Comparison of ENCODE assay signal across 27 cellular contexts in genomic region chr9:6307551-6308096, GRCh38. TPM values are rescaled to one million over a fixed set of nuclear protein-coding genes. Genes with fewer than 3 reads are reported as not detected.
DNase-seq lines count a peak whose midpoint lies in the region; FAIRE-seq and TF ChIP-seq lines count a peak whose summit lies in the region.
"Had no signal": no experiment of that assay in that cellular context is flagged by ENCODE, and none has a peak within 500 bp of the region (broad histone marks: within the 10 kb centered on the region; RNA-seq: fewer than 3 reads in every experiment).

No MANE protein-coding gene starts in this region.

- H3K27me3 Mint-ChIP-seq in neural progenitor cell (ENCODE audit: insufficient read depth, low read depth) = no peaks in the 10 kb centered on the region
- H3K27me3 Mint-ChIP-seq in immature natural killer cell (ENCODE audit: low read depth in 3 of 3) = peaks cover 0 to 3% (median 2%) of the 10 kb centered on the region in 3 donors

- H4K20me1 ChIP-seq in BLaER1 treated with 17β-estradiol and CSF1 and Interleukin-3, amounts not matched to agents 10 nM and 100 nM = no peaks in the 10 kb centered on the region
- H4K20me1 ChIP-seq in neural progenitor cell (ENCODE audit: low read depth) = no peaks in the 10 kb centered on the region

- H3K4me3 ChIP-seq in BLaER1 treated with 17β-estradiol and CSF1 and Interleukin-3, amounts not matched to agents 10 nM and 100 nM = no peak overlapping the region
- no peak overlapping the region for H3K4me3 ChIP-seq in neural progenitor cell
- H3K4me3 ChIP-seq: GM23248 had no signal

- H3K79me2 ChIP-seq in neural progenitor cell (ENCODE audit: low read depth) = no peaks in the 10 kb centered on the region

- no peaks in the 10 kb centered on the region for H3K36me3 ChIP-seq in BLaER1 treated with 17β-estradiol and CSF1 and Interleukin-3, amounts not matched to agents 10 nM and 100 nM
- no peaks in the 10 kb centered on the region for H3K36me3 ChIP-seq in neural progenitor cell
- H3K36me3 ChIP-seq: BE2C had no signal

- peak overlapping the region in 2 of 11 experiments; percentile 30 to 39; a peak in 2 of 22 replicates for H3K9ac ChIP-seq in BLaER1 treated with 17β-estradiol and CSF1 and Interleukin-3, amounts not matched to agents 10 nM and 100 nM
- H3K9ac ChIP-seq in neural progenitor cell = peak overlapping the region; percentile 24
- H3K9ac ChIP-seq: GM23248, KMS-11 had no signal

- no peak overlapping the region for H3K27ac ChIP-seq in BLaER1 treated with 17β-estradiol and CSF1 and Interleukin-3, amounts not matched to agents 10 nM and 100 nM
- H3K27ac ChIP-seq in neural progenitor cell = no peak overlapping the region
- H3K27ac ChIP-seq: GM23248, KMS-11 had no signal

- no peaks in the 10 kb centered on the region for H3K9me3 Mint-ChIP-seq in neural progenitor cell
- no peaks in the 10 kb centered on the region for H3K9me3 Mint-ChIP-seq in immature natural killer cell
- H3K9me3 Mint-ChIP-seq: CD4-positive, CD25-positive, alpha-beta regulatory T cell; H9 had no signal

- no peak for DNase-seq in GM18507 (ENCODE audit: extremely low spot score, insufficient read length, low read depth)
- peak; percentile 55 for DNase-seq in amniotic epithelial cell (ENCODE audit: low read depth)
- no peak for DNase-seq in neural progenitor cell (ENCODE audit: low spot score)
- no peak for DNase-seq in HUDEP-2 (lab: John Stamatoyannopoulos, UW; ENCODE audit: unreplicated experiment in 76 of 76)
- no peak for DNase-seq in immature natural killer cell
- no peak for DNase-seq in NCI-H2196 (lab: John Stamatoyannopoulos, UW; ENCODE audit: unreplicated experiment)
- DNase-seq: 8988T; ACHN; BE2C; CD4-positive, CD25-positive, alpha-beta regulatory T cell; DMS153; GM23248; H9; IMR-90; MM.1S; NCI-H1048; NCI-H1417; NCI-H1694; NCI-H2029 treated with DMSO at 0.1 percent for 48 hours; NCI-H2227 treated with DMSO at 0.1 percent for 48 hours; NCI-H510A; NCI-H69; RPMI8226; SHP77 had no signal

- H3F3A ChIP-seq in neural progenitor cell (ENCODE audit: low read depth) = no peaks in the 10 kb centered on the region

- H2AFZ ChIP-seq in neural progenitor cell (replicated peaks) = no peak overlapping the region
- H2AFZ ChIP-seq: GM23248 had no signal

- H3K36me3 Mint-ChIP-seq in neural progenitor cell = no peaks in the 10 kb centered on the region
- no peaks in the 10 kb centered on the region for H3K36me3 Mint-ChIP-seq in immature natural killer cell
- H3K36me3 Mint-ChIP-seq: CD4-positive, CD25-positive, alpha-beta regulatory T cell had no signal

- H3K4me1 ChIP-seq in BLaER1 treated with 17β-estradiol and CSF1 and Interleukin-3, amounts not matched to agents 10 nM and 100 nM = peaks cover 0 to 10% (median 7%) of the 10 kb centered on the region in 10 experiments; a peak in 12 of 20 replicates
- no peaks in the 10 kb centered on the region for H3K4me1 ChIP-seq in neural progenitor cell
- H3K4me1 ChIP-seq: BE2C had no signal

- no peaks in the 10 kb centered on the region for H3K27me3 ChIP-seq in BLaER1 treated with 17β-estradiol and CSF1 and Interleukin-3, amounts not matched to agents 10 nM and 100 nM
- H3K27me3 ChIP-seq in neural progenitor cell = no peaks in the 10 kb centered on the region
- H3K27me3 ChIP-seq: BE2C had no signal

- peaks cover 0 to 10% (median 6%) of the 10 kb centered on the region in 11 experiments; a peak in 7 of 22 replicates for H3K9me3 ChIP-seq in BLaER1 treated with 17β-estradiol and CSF1 and Interleukin-3, amounts not matched to agents 10 nM and 100 nM (replicated peaks in 1 of 11)
- H3K9me3 ChIP-seq in neural progenitor cell (ENCODE audit: low read depth) = no peaks in the 10 kb centered on the region
- H3K9me3 ChIP-seq: BE2C had no signal

- peak; percentile 24 for FAIRE-seq in GM18507 (lab: Jason Lieb, UNC)
- FAIRE-seq: G401.6 had no signal

- H3K4me1 Mint-ChIP-seq in neural progenitor cell = no peaks in the 10 kb centered on the region
- H3K4me1 Mint-ChIP-seq in immature natural killer cell = no peaks in the 10 kb centered on the region
- H3K4me1 Mint-ChIP-seq: CD4-positive, CD25-positive, alpha-beta regulatory T cell had no signal

- no peak overlapping the region for H3K27ac Mint-ChIP-seq in neural progenitor cell
- no peak overlapping the region for H3K27ac Mint-ChIP-seq in immature natural killer cell
- H3K27ac Mint-ChIP-seq: CD4-positive, CD25-positive, alpha-beta regulatory T cell; H9 had no signal

- no peak for TF ChIP-seq CTCF in neural progenitor cell (IDR thresholded peaks at IDR 0.05)

- H3K4me2 ChIP-seq in BLaER1 treated with 17β-estradiol and CSF1 and Interleukin-3, amounts not matched to agents 10 nM and 100 nM = peak overlapping the region in 6 of 11 experiments; percentile 8 to 43 (median 26); a peak in 5 of 22 replicates
- H3K4me2 ChIP-seq in neural progenitor cell = no peak overlapping the region
- H3K4me2 ChIP-seq: KMS-11 had no signal

- H3K4me3 Mint-ChIP-seq in neural progenitor cell (no peak overlapping the region), immature natural killer cell (no peak overlapping the region)
- H3K4me3 Mint-ChIP-seq: CD4-positive, CD25-positive, alpha-beta regulatory T cell; H9 had no signal

RNA-seq across cellular contexts. Expression of gene TPD52L3, which starts 20.6 kb away (rescaled TPM):
- not detected in 2 replicates for total RNA-seq in neural progenitor cell (ENCODE audit: low replicate concordance)
- not detected for polyA plus RNA-seq in immature natural killer cell
- total RNA-seq: CD4-positive, CD25-positive, alpha-beta regulatory T cell; GM23248; H9; IMR-90 had no signal
- polyA plus RNA-seq: CD4-positive, CD25-positive, alpha-beta regulatory T cell; GM23248; IMR-90 had no signal
